ENCODE assay signal across 7 cellular contexts in genomic region chr4:122309988-122310626, GRCh38.
A peak's percentile ranks its signal among the peaks of the same experiment; 100 is the strongest.
DNase-seq lines count a peak whose midpoint lies in the region; ATAC-seq and TF ChIP-seq lines count a peak whose summit lies in the region.

No MANE protein-coding gene starts in this region.

- H3K27ac Mint-ChIP-seq in central memory CD8-positive, alpha-beta T cell (ENCODE audit: low read depth) = peak overlapping the region; percentile 16
- no peak overlapping the region for H3K27ac Mint-ChIP-seq in osteocyte (ENCODE audit: unreplicated experiment)

- H3K4me1 Mint-ChIP-seq in central memory CD8-positive, alpha-beta T cell = no peaks in the 10 kb centered on the region
- H3K4me1 Mint-ChIP-seq in osteocyte (ENCODE audit: unreplicated experiment) = no peaks in the 10 kb centered on the region

- ATAC-seq in central memory CD8-positive, alpha-beta T cell (replicated peaks; ENCODE audit: extremely low read depth, poor library complexity, severe bottlenecking) = no peak
- ATAC-seq in GM19035 (IDR thresholded peaks at IDR 0.05; ENCODE audit: unreplicated experiment) (no peak), GM21526 (IDR thresholded peaks at IDR 0.05; ENCODE audit: low FRiP score, unreplicated experiment) (no peak)

- H3K36me3 Mint-ChIP-seq in central memory CD8-positive, alpha-beta T cell (ENCODE audit: insufficient read depth) = peaks cover 24% of the 10 kb centered on the region
- peaks cover 20% of the 10 kb centered on the region for H3K36me3 Mint-ChIP-seq in osteocyte (ENCODE audit: unreplicated experiment)

- TF ChIP-seq CTCF in GM10266 (IDR thresholded peaks at IDR 0.05; ENCODE audit: control insufficient read depth, insufficient read depth, low read depth, missing control alignments) (peak; percentile 14), osteocyte (IDR thresholded peaks at IDR 0.05) (peak; percentile 63)

- no peak for DNase-seq in GM10266 (ENCODE audit: extremely low spot score)
- DNase-seq in NAMALWA (ENCODE audit: low spot score) = peak; percentile 25
- no peak for DNase-seq in central memory CD8-positive, alpha-beta T cell (ENCODE audit: low spot score in 2 of 2)
- no peak for DNase-seq in osteocyte (ENCODE audit: extremely low spot score, unreplicated experiment)
- DNase-seq in cerebellar cortex (ENCODE audit: low spot score) = no peak

- no peaks in the 10 kb centered on the region for H3K27me3 Mint-ChIP-seq in central memory CD8-positive, alpha-beta T cell
- no peaks in the 10 kb centered on the region for H3K27me3 Mint-ChIP-seq in osteocyte (ENCODE audit: unreplicated experiment)

- no peaks in the 10 kb centered on the region for H3K9me3 Mint-ChIP-seq in central memory CD8-positive, alpha-beta T cell
- H3K9me3 Mint-ChIP-seq in osteocyte (ENCODE audit: unreplicated experiment) = no peaks in the 10 kb centered on the region

- no peak overlapping the region for H3K4me3 Mint-ChIP-seq in central memory CD8-positive, alpha-beta T cell
- H3K4me3 Mint-ChIP-seq in osteocyte (ENCODE audit: unreplicated experiment) = no peak overlapping the region
